Comparison of ENCODE assay signal across 9 cellular contexts in genomic region chr5:21802869-21803490, GRCh38.
DNase-seq lines count a peak whose midpoint lies in the region; ATAC-seq and TF ChIP-seq lines count a peak whose summit lies in the region.
"Had no signal": no experiment of that assay in that cellular context is flagged by ENCODE, and none has a peak within 500 bp of the region (broad histone marks: within the 10 kb centered on the region; RNA-seq: fewer than 3 reads in every experiment).

No MANE protein-coding gene starts in this region.

- no peak overlapping the region for H2BK15ac ChIP-seq in mesendoderm (replicated peaks; ENCODE audit: low read depth)

- no peak overlapping the region for H4K8ac ChIP-seq in mesendoderm (ENCODE audit: low read depth, low read length)

- no peak for DNase-seq in AG04449 (ENCODE audit: low read depth, low spot score)
- peak; percentile 85 for DNase-seq in NCI-H2171 treated with DMSO at 0.1 percent for 48 hours (lab: John Stamatoyannopoulos, UW)
- DNase-seq in MCF 10A (ENCODE audit: unreplicated experiment) = peak; percentile 45
- DNase-seq in mesendoderm = peak; percentile 43
- no peak for DNase-seq in ascending aorta (ENCODE audit: low spot score in 2 of 2)
- no peak for DNase-seq in CD4-positive, alpha-beta T cell

- peaks cover 17% of the 10 kb centered on the region for H3K4me1 Mint-ChIP-seq in MCF 10A (ENCODE audit: insufficient read depth, unreplicated experiment)
- no peaks in the 10 kb centered on the region for H3K4me1 Mint-ChIP-seq in CD4-positive, alpha-beta T cell (ENCODE audit: low read depth)
- H3K4me1 Mint-ChIP-seq: central memory CD8-positive, alpha-beta T cell had no signal

- H2BK120ac ChIP-seq in mesendoderm (ENCODE audit: low read depth, low read length) = no peak overlapping the region

- H3K4me1 ChIP-seq in mesendoderm (ENCODE audit: control insufficient read depth, low read depth, low read length) (no peaks in the 10 kb centered on the region), ascending aorta (no peaks in the 10 kb centered on the region)

- H2AK5ac ChIP-seq in mesendoderm (ENCODE audit: low read length) = no peak overlapping the region

- no peaks in the 10 kb centered on the region for H3K27me3 Mint-ChIP-seq in MCF 10A (ENCODE audit: insufficient read depth, unreplicated experiment)
- H3K27me3 Mint-ChIP-seq in CD4-positive, alpha-beta T cell = no peaks in the 10 kb centered on the region
- H3K27me3 Mint-ChIP-seq: central memory CD8-positive, alpha-beta T cell had no signal

- H3K4ac ChIP-seq in mesendoderm (ENCODE audit: low read depth, low read length) = no peak overlapping the region

- no peak overlapping the region for H3K27ac Mint-ChIP-seq in MCF 10A (ENCODE audit: low read depth, unreplicated experiment)
- H3K27ac Mint-ChIP-seq in CD4-positive, alpha-beta T cell = no peak overlapping the region

- H3K79me2 ChIP-seq in mesendoderm (ENCODE audit: control insufficient read depth, insufficient read depth, low read length) = no peaks in the 10 kb centered on the region

- peak; percentile 25 for TF ChIP-seq CTCF in AG04449 (IDR thresholded peaks at IDR 0.05; ENCODE audit: insufficient read depth, low read length, missing control alignments)
- peak; percentile 74 for TF ChIP-seq CTCF in MCF 10A (IDR thresholded peaks at IDR 0.05; ENCODE audit: unreplicated experiment)
- TF ChIP-seq CTCF in ascending aorta (IDR thresholded peaks at IDR 0.05) = peak in 1 of 3 experiments; percentile 32
- no peak for TF ChIP-seq CTCF in CD4-positive, alpha-beta T cell (IDR thresholded peaks at IDR 0.05)

- no peaks in the 10 kb centered on the region for H3K27me3 ChIP-seq in mesendoderm (ENCODE audit: insufficient read depth, low read length, poor library complexity)
- H3K27me3 ChIP-seq in ascending aorta = no peaks in the 10 kb centered on the region
- H3K27me3 ChIP-seq in CD4-positive, alpha-beta T cell (ENCODE audit: control insufficient read depth, insufficient read depth, low read length) = no peaks in the 10 kb centered on the region

- H3K4me3 ChIP-seq in AG04449 (ENCODE audit: low read depth, low read length) (no peak overlapping the region), mesendoderm (ENCODE audit: low read length) (no peak overlapping the region), ascending aorta (no peak overlapping the region)

- POLR2A ChIA-PET in AG04449 (lab: Yijun Ruan, JAX) = no interaction called here
- POLR2A ChIA-PET in MCF 10A (lab: Yijun Ruan, JAX) = interaction anchor here (0.6 kb wide), 1 partner anchor 944 kb away, joined by 3 read pairs; no protein-coding TSS in a partner anchor
- POLR2A ChIA-PET in CD4-positive, alpha-beta T cell (lab: Charles Lee) = no interaction called here

- no peak overlapping the region for H3K23ac ChIP-seq in mesendoderm (ENCODE audit: low read length)

- H4K5ac ChIP-seq in mesendoderm (ENCODE audit: low read length) = no peak overlapping the region

- no peak overlapping the region for H3K4me3 Mint-ChIP-seq in MCF 10A (ENCODE audit: unreplicated experiment)
- no peak overlapping the region for H3K4me3 Mint-ChIP-seq in CD4-positive, alpha-beta T cell
- H3K4me3 Mint-ChIP-seq: central memory CD8-positive, alpha-beta T cell had no signal

- H3K79me1 ChIP-seq in mesendoderm (ENCODE audit: low read length) = no peaks in the 10 kb centered on the region

- BruUV-seq in MCF 10A (replicated peaks; lab: Mats Ljungman, UMichigan) = no TSS peak

- no peak overlapping the region for H3K56ac ChIP-seq in mesendoderm (ENCODE audit: low read length)

- WGBS in mesendoderm (ENCODE audit: extremely low coverage, insufficient coverage, low lambda C conversion rate) = no CpG with 5 or more reads among the region's 4 CpGs

- no peak overlapping the region for H2BK5ac ChIP-seq in mesendoderm (ENCODE audit: low read length)

- ATAC-seq in GM18868 (IDR thresholded peaks at IDR 0.05; ENCODE audit: unreplicated experiment) = peak; percentile 43
- no peak for ATAC-seq in GM19397 (IDR thresholded peaks at IDR 0.05; ENCODE audit: unreplicated experiment)
- ATAC-seq in CD4-positive, alpha-beta T cell (ENCODE audit: poor library complexity) = no peak

- H3K18ac ChIP-seq in mesendoderm (ENCODE audit: low read length) = no peak overlapping the region

- H3K9ac ChIP-seq in mesendoderm (ENCODE audit: low read length) = no peak overlapping the region

- intact Hi-C loops in MCF 10A (cut with micrococcal nuclease) (loop anchor here (1.0 kb wide), 2 partner anchors 334 to 831 kb away; no protein-coding TSS in a partner anchor), ascending aorta (cut with DNase I) (no loop called here)
- intact Hi-C loops in CD4-positive, alpha-beta T cell (cut with DNase I, micrococcal nuclease) = no loop called here

- no peaks in the 10 kb centered on the region for H3K9me3 Mint-ChIP-seq in MCF 10A (ENCODE audit: unreplicated experiment)
- peaks cover 9% of the 10 kb centered on the region for H3K9me3 Mint-ChIP-seq in CD4-positive, alpha-beta T cell

- H3K4me2 ChIP-seq in mesendoderm (ENCODE audit: low read length) = no peak overlapping the region

- CTCF ChIA-PET in AG04449 (lab: Yijun Ruan, JAX) (interaction anchor here (0.6 to 1.5 kb wide), 3 partner anchors 9 to 333 kb away, joined by 3 to 4 read pairs (median 3); no protein-coding TSS in a partner anchor), MCF 10A (lab: Yijun Ruan, JAX) (interaction anchor here (0.6 to 1.5 kb wide), 7 partner anchors 9 to 408 kb away, joined by 4 to 7 read pairs (median 5); no protein-coding TSS in a partner anchor)
- CTCF ChIA-PET in CD4-positive, alpha-beta T cell (lab: Charles Lee) = no interaction called here

- no peaks in the 10 kb centered on the region for H3K36me3 Mint-ChIP-seq in MCF 10A (ENCODE audit: insufficient read depth, unreplicated experiment)
- no peaks in the 10 kb centered on the region for H3K36me3 Mint-ChIP-seq in CD4-positive, alpha-beta T cell (ENCODE audit: low read depth)

- no peak overlapping the region for H3K27ac ChIP-seq in mesendoderm (ENCODE audit: low read depth, low read length)
- no peak overlapping the region for H3K27ac ChIP-seq in ascending aorta
- H3K27ac ChIP-seq in CD4-positive, alpha-beta T cell (ENCODE audit: low read depth, low read length) = no peak overlapping the region

- H3K36me3 ChIP-seq in mesendoderm (ENCODE audit: control insufficient read depth, insufficient read depth, low read length) (no peaks in the 10 kb centered on the region), ascending aorta (no peaks in the 10 kb centered on the region)

- H3K9me3 ChIP-seq in ascending aorta = no peaks in the 10 kb centered on the region
- H3K9me3 ChIP-seq in CD4-positive, alpha-beta T cell (ENCODE audit: control insufficient read depth, low read length) = no peaks in the 10 kb centered on the region

Comparison
In these comparisons a context has a peak if more than half of its experiments do, and no peak if none do; other contexts are left out.
1. DNase-seq: peak in NCI-H2171 treated with DMSO at 0.1 percent for 48 hours (single experiment), MCF 10A (single experiment) and mesendoderm (single experiment); none in AG04449 (single experiment), ascending aorta (0 of 2) and CD4-positive, alpha-beta T cell (0 of 10).